Comparison of ENCODE assay signal across 13 cellular contexts in the genomic region with DNA sequence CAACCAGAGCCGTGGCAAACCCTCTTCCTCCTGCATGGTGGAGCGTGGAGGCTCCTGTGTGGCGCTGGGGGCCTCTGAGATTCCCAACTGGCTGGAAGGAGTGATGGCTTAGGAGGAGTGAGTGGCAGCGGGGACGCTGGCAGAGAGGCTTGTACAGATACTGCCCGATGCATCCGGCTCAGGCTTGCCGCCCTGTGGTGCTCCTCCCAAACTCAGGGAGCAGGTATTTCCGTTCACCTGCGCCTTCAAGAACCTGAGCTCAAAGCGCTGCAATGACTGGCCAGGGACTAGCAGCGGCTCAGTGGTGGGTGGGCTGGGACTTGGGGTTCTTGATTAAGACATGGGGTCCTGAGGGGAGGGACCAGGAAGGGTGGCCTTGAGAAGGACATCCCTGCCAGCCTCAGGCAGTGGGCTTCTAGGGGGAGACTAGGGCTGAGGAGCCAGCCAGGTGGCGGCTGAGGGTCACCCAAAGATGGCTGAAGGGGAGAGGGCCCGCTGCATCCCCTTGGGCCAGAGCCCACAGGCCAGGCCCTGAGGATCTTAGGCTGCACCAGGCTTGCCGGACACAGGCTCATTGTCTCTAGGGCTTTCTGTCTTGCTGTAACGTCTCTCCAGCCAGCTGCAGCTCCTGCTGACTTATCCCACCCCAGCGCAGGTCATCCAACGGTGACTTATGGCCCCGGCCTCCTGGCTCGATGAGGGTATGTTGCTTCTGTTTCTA. TPM values are rescaled to one million over a fixed set of nuclear protein-coding genes. Genes with fewer than 3 reads are reported as not detected.
DNase-seq lines count a peak whose midpoint lies in the region; ATAC-seq and TF ChIP-seq lines count a peak whose summit lies in the region.
"Had no signal": no experiment of that assay in that cellular context is flagged by ENCODE, and none has a peak within 500 bp of the region (broad histone marks: within the 10 kb centered on the region; RNA-seq: fewer than 3 reads in every experiment).

No MANE protein-coding gene starts in this region.

- peaks cover 7 to 8% of the 10 kb centered on the region in 2 donors for H3K36me3 Mint-ChIP-seq in CD14-positive monocyte
- peaks cover 7% of the 10 kb centered on the region for H3K36me3 Mint-ChIP-seq in neural progenitor cell

- no peak overlapping the region for H3K27ac Mint-ChIP-seq in CD14-positive monocyte
- H3K27ac Mint-ChIP-seq in neural progenitor cell: peak overlapping the region; percentile 99
- H3K27ac Mint-ChIP-seq: activated T-helper 1 cell treated with anti-CD3 and anti-CD28 coated beads, Interleukin-12 subunit alpha, Interleukin-12 subunit beta, Interleukin-2, Interleukin-4 antibody, amounts not matched to agents 30 ng/mL and 10 ng/mL and 1 ng/mL, durations not matched to agents 14 hours and 24 hours and 36 hours had no signal

- H3K9me3 Mint-ChIP-seq in CD14-positive monocyte (peaks cover 0 to 1% (median 0%) of the 10 kb centered on the region in 7 donors), neural progenitor cell (no peaks in the 10 kb centered on the region)
- H3K9me3 Mint-ChIP-seq: activated T-helper 1 cell treated with anti-CD3 and anti-CD28 coated beads, Interleukin-12 subunit alpha, Interleukin-12 subunit beta, Interleukin-2, Interleukin-4 antibody, amounts not matched to agents 30 ng/mL and 10 ng/mL and 1 ng/mL, durations not matched to agents 14 hours and 24 hours and 36 hours had no signal

- H3K9me3 ChIP-seq in HUES6 (ENCODE audit: control insufficient read depth, insufficient read depth, low read depth, low read length) (no peaks in the 10 kb centered on the region), colonic mucosa (no peaks in the 10 kb centered on the region), neural progenitor cell (ENCODE audit: low read depth) (no peaks in the 10 kb centered on the region)

- DNase-seq in CD14-positive monocyte (ENCODE audit: low spot score) (peak; percentile 30), colonic mucosa (peak; percentile 72), neural progenitor cell (ENCODE audit: low spot score) (peak; percentile 58), NCI-H146 treated with DMSO at 0.1 percent for 48 hours (lab: John Stamatoyannopoulos, UW; ENCODE audit: unreplicated experiment) (no peak), middle frontal gyrus (ENCODE audit: extremely low spot score, low spot score) (no peak), foreskin fibroblast (no peak)
- DNase-seq: COR-L47, NCI-H2171, SHP77 treated with DMSO at 0.1 percent for 48 hours had no signal

- H3K27me3 Mint-ChIP-seq in CD14-positive monocyte (ENCODE audit: low read depth in 3 of 3): peaks cover 0 to 1% (median 0%) of the 10 kb centered on the region in 3 donors
- peaks cover 17% of the 10 kb centered on the region for H3K27me3 Mint-ChIP-seq in neural progenitor cell (ENCODE audit: insufficient read depth, low read depth)

- no peak for ATAC-seq in GM19397 (IDR thresholded peaks at IDR 0.05; ENCODE audit: unreplicated experiment)

- H3K4me1 Mint-ChIP-seq in CD14-positive monocyte: peaks cover 49% of the 10 kb centered on the region
- H3K4me1 Mint-ChIP-seq in neural progenitor cell: peaks cover 84% of the 10 kb centered on the region

- peaks cover 71% of the 10 kb centered on the region for H3F3A ChIP-seq in neural progenitor cell (ENCODE audit: low read depth)

- H3K27ac ChIP-seq in HUES6 (ENCODE audit: low read depth, low read length): no peak overlapping the region
- peak overlapping the region; percentile 71 for H3K27ac ChIP-seq in colonic mucosa
- H3K27ac ChIP-seq in neural progenitor cell: peak overlapping the region; percentile 84

- intact Hi-C loops in CD14-positive monocyte (cut with micrococcal nuclease) (no loop called here), colonic mucosa (cut with DNase I) (no loop called here)

- peak overlapping the region; percentile 79 for H3K4me2 ChIP-seq in neural progenitor cell

- no peak overlapping the region for H3K4me3 ChIP-seq in HUES6 (ENCODE audit: low read depth, low read length)
- peak overlapping the region; percentile 1 for H3K4me3 ChIP-seq in colonic mucosa
- peak overlapping the region; percentile 36 for H3K4me3 ChIP-seq in neural progenitor cell
- no peak overlapping the region for H3K4me3 ChIP-seq in foreskin fibroblast (ENCODE audit: low read depth in 1 of 2, low read length in 2 of 2)

- H3K9ac ChIP-seq in HUES6 (ENCODE audit: low read length): peak overlapping the region; percentile 31
- H3K9ac ChIP-seq in colonic mucosa (ENCODE audit: low read depth in 2 of 2, low read length in 2 of 2): peak overlapping the region; percentile 37 to 82
- no peak overlapping the region for H3K9ac ChIP-seq in neural progenitor cell

- H3K4me3 Mint-ChIP-seq in CD14-positive monocyte (no peak overlapping the region), neural progenitor cell (peak overlapping the region; percentile 79)
- H3K4me3 Mint-ChIP-seq: activated T-helper 1 cell treated with anti-CD3 and anti-CD28 coated beads, Interleukin-12 subunit alpha, Interleukin-12 subunit beta, Interleukin-2, Interleukin-4 antibody, amounts not matched to agents 30 ng/mL and 10 ng/mL and 1 ng/mL, durations not matched to agents 14 hours and 24 hours and 36 hours had no signal

- H3K36me3 ChIP-seq in HUES6 (ENCODE audit: control insufficient read depth, insufficient read depth, low read length) (peaks cover 4% of the 10 kb centered on the region; the same call in 1 of the 2 replicates), colonic mucosa (no peaks in the 10 kb centered on the region), neural progenitor cell (no peaks in the 10 kb centered on the region)

- H2AFZ ChIP-seq in neural progenitor cell (replicated peaks): no peak overlapping the region

- no peaks in the 10 kb centered on the region for H3K27me3 ChIP-seq in HUES6 (ENCODE audit: control insufficient read depth, insufficient read depth, low read length)
- no peaks in the 10 kb centered on the region for H3K27me3 ChIP-seq in colonic mucosa
- H3K27me3 ChIP-seq in neural progenitor cell: no peaks in the 10 kb centered on the region

- H4K20me1 ChIP-seq in neural progenitor cell (ENCODE audit: low read depth): peaks cover 46% of the 10 kb centered on the region

- TF ChIP-seq CTCF in CD14-positive monocyte (IDR thresholded peaks at IDR 0.05) (no peak), colonic mucosa (IDR thresholded peaks at IDR 0.05) (no peak), neural progenitor cell (IDR thresholded peaks at IDR 0.05) (no peak), foreskin fibroblast (IDR thresholded peaks at IDR 0.05; ENCODE audit: low read depth, low read length) (no peak)

- H3K4me1 ChIP-seq in HUES6 (ENCODE audit: control insufficient read depth, insufficient read depth, low read length) (peaks cover 70% of the 10 kb centered on the region), colonic mucosa (peaks cover 21% of the 10 kb centered on the region), neural progenitor cell (peaks cover 69% of the 10 kb centered on the region)

- peaks cover 77% of the 10 kb centered on the region for H3K79me2 ChIP-seq in neural progenitor cell (ENCODE audit: low read depth)

RNA-seq across cellular contexts. Expression of gene ZNF775, which starts 3.2 kb away (rescaled TPM):
- 1 to 10 TPM; 1.3 to 2.7 TPM for polyA plus RNA-seq in CD14-positive monocyte
- total RNA-seq in colonic mucosa (10 to 100 TPM; 11.0 to 11.3 TPM), neural progenitor cell (ENCODE audit: low replicate concordance) (3.0 and 26.1 TPM in 2 replicates)

RNA-seq across cellular contexts. Expression of gene REPIN1, which starts 13.7 kb away (rescaled TPM):
- 10 to 100 TPM; 32.7 to 39.0 TPM for polyA plus RNA-seq in CD14-positive monocyte
- total RNA-seq in colonic mucosa (100 to 1,000 TPM; 189 to 304 TPM), neural progenitor cell (ENCODE audit: low replicate concordance) (18.0 and 58.9 TPM in 2 replicates)

RNA-seq across cellular contexts. Expression of gene RARRES2, which starts 40.9 kb away (rescaled TPM):
- polyA plus RNA-seq in CD14-positive monocyte: not detected
- 100 to 1,000 TPM in 1 of 2 donors, 10 to 100 TPM in 1; 86.7 to 122 TPM for total RNA-seq in colonic mucosa
- 0.19 and 0.43 TPM in 2 replicates for total RNA-seq in neural progenitor cell (ENCODE audit: low replicate concordance)
- total RNA-seq: activated T-helper 1 cell treated with anti-CD3 and anti-CD28 coated beads, Interleukin-12 subunit alpha, Interleukin-12 subunit beta, Interleukin-2, Interleukin-4 antibody, amounts not matched to agents 30 ng/mL and 10 ng/mL and 1 ng/mL, durations not matched to agents 14 hours and 24 hours and 36 hours; osteocyte had no signal

RNA-seq across cellular contexts. Expression of gene ACTR3C, which starts 58.9 kb away (rescaled TPM):
- polyA plus RNA-seq in CD14-positive monocyte: 1 to 10 TPM in 1 of 2 donors, under 1 TPM in 1; 0.55 to 1.7 TPM
- total RNA-seq in colonic mucosa: 10 to 100 TPM; 17.6 to 29.6 TPM
- not detected in 2 replicates for total RNA-seq in neural progenitor cell (ENCODE audit: low replicate concordance)
- total RNA-seq: osteocyte had no signal

RNA-seq across cellular contexts. Expression of gene LRRC61, which starts 59.1 kb away (rescaled TPM):
- 1 to 10 TPM; 5.7 to 8.6 TPM for polyA plus RNA-seq in CD14-positive monocyte
- total RNA-seq in colonic mucosa: 10 to 100 TPM; 11.4 to 15.1 TPM
- 2.0 and 14.3 TPM in 2 replicates for total RNA-seq in neural progenitor cell (ENCODE audit: low replicate concordance)
- total RNA-seq: osteocyte had no signal

Comparison
In these comparisons a context has a peak if more than half of its experiments do, and no peak if none do; other contexts are left out.
1. DNase-seq: peak in CD14-positive monocyte (single experiment), colonic mucosa (single experiment) and neural progenitor cell (single experiment); none in NCI-H146 treated with DMSO at 0.1 percent for 48 hours (single experiment), middle frontal gyrus (single experiment) and foreskin fibroblast (0 of 2).
2. H3K4me3 ChIP-seq: peak in colonic mucosa (single experiment) and neural progenitor cell (single experiment); none in HUES6 (single experiment) and foreskin fibroblast (0 of 2).
3. RNA of gene RARRES2, which starts 40.9 kb away (total RNA-seq): 86.7 to 122 TPM in colonic mucosa; 0.19 to 0.43 TPM in neural progenitor cell; every median in the first group is over 10 times any median in the second.